In the genomic region with DNA sequence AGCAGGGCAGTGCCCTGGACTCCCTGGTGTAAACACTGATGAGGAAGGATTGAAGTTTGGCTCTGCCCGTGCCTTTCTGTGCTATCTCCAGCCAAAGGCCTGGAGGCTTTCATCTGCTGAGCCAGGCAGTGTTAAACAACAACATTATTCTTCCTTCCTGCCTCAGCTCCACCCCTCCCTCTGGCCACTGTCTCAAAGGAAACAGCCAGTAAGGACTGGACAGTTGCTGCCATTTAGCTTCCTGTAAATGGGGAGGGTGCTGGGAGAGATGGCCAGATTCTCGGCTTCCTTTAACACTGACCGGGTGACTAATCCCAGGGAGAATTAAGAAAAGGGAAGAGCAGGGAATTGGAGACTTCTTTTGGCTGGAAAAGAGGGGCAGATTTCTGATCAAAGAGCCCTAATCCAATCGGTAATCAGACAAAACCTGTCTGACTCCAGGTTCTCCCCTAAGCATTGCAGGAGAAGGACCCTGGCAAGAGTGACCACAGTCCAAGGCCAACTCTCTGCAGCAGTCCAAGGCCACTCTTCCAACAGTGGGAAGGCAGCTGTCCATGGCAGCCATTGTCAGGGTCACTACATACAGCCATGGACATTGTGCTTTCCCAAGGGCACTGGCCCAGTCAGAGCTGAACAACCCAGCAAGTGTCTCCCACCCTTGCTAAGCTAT, we compare ENCODE assay signal across 14 cellular contexts. TPM values are rescaled to one million over a fixed set of nuclear protein-coding genes. Genes with fewer than 3 reads are reported as not detected.
DNase-seq lines count a peak whose midpoint lies in the region; ATAC-seq and TF ChIP-seq lines count a peak whose summit lies in the region.
"Had no signal": no experiment of that assay in that cellular context is flagged by ENCODE, and none has a peak within 500 bp of the region (broad histone marks: within the 10 kb centered on the region; RNA-seq: fewer than 3 reads in every experiment).

No MANE protein-coding gene starts in this region.

- WGBS in right cardiac atrium, result 39% methylated on average over 4 of the region's 4 CpGs

- H3K4me3 ChIP-seq in cardiac fibroblast (replicated peaks in 1 of 2; ENCODE audit: low read depth in 2 of 2, low read length in 2 of 2) (no peak overlapping the region), right cardiac atrium (ENCODE audit: low read length) (no peak overlapping the region), Peyer's patch (no peak overlapping the region)

- no peak for TF ChIP-seq POLR2A in Peyer's patch (IDR thresholded peaks at IDR 0.05)

- H3K4me1 ChIP-seq in right cardiac atrium (ENCODE audit: control insufficient read depth, insufficient read depth, low read length) (peaks cover 8% of the 10 kb centered on the region), Peyer's patch (no peaks in the 10 kb centered on the region)

- DNase-seq in H4 (ENCODE audit: low spot score) (peak; percentile 15), cardiac fibroblast (ENCODE audit: low read depth in 2 of 2) (peak; percentile 50 to 63), right cardiac atrium (peak in 2 of 3 donors; percentile 46 to 61), pons (ENCODE audit: low spot score) (peak; percentile 95), SKM-1 (lab: John Stamatoyannopoulos, UW; ENCODE audit: unreplicated experiment) (no peak), Peyer's patch (no peak), COR-L47 (lab: John Stamatoyannopoulos, UW) (no peak)
- DNase-seq: activated CD4-positive, CD25-positive, alpha-beta regulatory T cell treated with anti-CD3 and anti-CD28 coated beads, Interleukin-2, amount 50 U/mL, for 72 hours; activated gamma-delta T cell; CD4-positive, alpha-beta memory T cell; immature natural killer cell; NCI-H2171; SHP77 had no signal

- intact Hi-C loops in right cardiac atrium (cut with DNase I), result no loop called here

- H3K27ac ChIP-seq in right cardiac atrium (ENCODE audit: low read length) (peak overlapping the region; percentile 6), Peyer's patch (no peak overlapping the region)

- ATAC-seq in right cardiac atrium (peak; percentile 87 to 98), GM19397 (IDR thresholded peaks at IDR 0.05; ENCODE audit: unreplicated experiment) (no peak)

- no peaks in the 10 kb centered on the region for H3K36me3 ChIP-seq in Peyer's patch

- TF ChIP-seq CTCF in cardiac fibroblast (IDR thresholded peaks at IDR 0.05; ENCODE audit: low read depth, low read length), result no peak
- TF ChIP-seq CTCF in Peyer's patch (IDR thresholded peaks at IDR 0.05), result no peak

- H3K9me3 ChIP-seq in right cardiac atrium (ENCODE audit: control insufficient read depth, low read length) (peaks cover 2% of the 10 kb centered on the region), Peyer's patch (no peaks in the 10 kb centered on the region)

- H3K27me3 ChIP-seq in right cardiac atrium (ENCODE audit: control insufficient read depth, insufficient read depth) (no peaks in the 10 kb centered on the region), Peyer's patch (no peaks in the 10 kb centered on the region)

RNA-seq across cellular contexts. Expression of gene ADGRF1, which starts 19.6 kb away (rescaled TPM):
- total RNA-seq in H4 (2014; rRNA removed; shearing (Covaris generic)), result 0.17 TPM in 1 of 2 replicates, not detected in the other
- not detected for total RNA-seq in right cardiac atrium
- polyA plus RNA-seq in right cardiac atrium, result not detected
- 10 to 100 TPM in 2 of 4 donors, 1 to 10 TPM in 1, not detected in 1; 7.4 to 22.6 (median 13.5) TPM for total RNA-seq in Peyer's patch
- total RNA-seq: CD4-positive, alpha-beta memory T cell had no signal
- polyA plus RNA-seq: CD4-positive, alpha-beta memory T cell; immature natural killer cell had no signal

Comparison
In these comparisons a context has a peak if more than half of its experiments do, and no peak if none do; other contexts are left out.
1. DNase-seq: peak in H4 (single experiment), cardiac fibroblast (2 of 2), right cardiac atrium (2 of 3) and pons (single experiment); none in SKM-1 (single experiment), Peyer's patch (0 of 3) and COR-L47 (single experiment).